In genomic region chr6:36957773-36958271, GRCh38 we compare ENCODE assay signal across 20 cellular contexts. TPM values are rescaled to one million over a fixed set of nuclear protein-coding genes. Genes with fewer than 3 reads are reported as not detected.
"Had no signal": no experiment of that assay in that cellular context is flagged by ENCODE, and none has a peak within 500 bp of the region (broad histone marks: within the 10 kb centered on the region; RNA-seq: fewer than 3 reads in every experiment).

No MANE protein-coding gene starts in this region.

- H3K4me1 ChIP-seq: uterus had no signal

- H3K27me3 ChIP-seq: esophagus squamous epithelium, tibial artery, uterus had no signal

- H3K27ac Mint-ChIP-seq: activated T-helper 2 cell treated with anti-CD3 and anti-CD28 coated beads, Interferon-gamma antibody, Interleukin-2, Interleukin-4, amounts not matched to agents 10 μg/mL and 5 μg/mL and 100 μg/mL, durations not matched to agents 14 hours and 24 hours and 36 hours; brain had no signal

- DNase-seq: activated CD4-positive, alpha-beta T cell treated with anti-CD3 and anti-CD28 coated beads, Interleukin-2, amount 50 U/mL, for 1 hour; activated CD4-positive, CD25-positive, alpha-beta regulatory T cell; amygdala; effector CD8-positive, alpha-beta T cell; esophagus squamous epithelium; foreskin fibroblast; glutamatergic neuron; lower lobe of right lung; midbrain; stimulated activated CD4-positive, alpha-beta T cell treated with anti-CD3 and anti-CD28 coated beads, Interleukin-12 subunit alpha, Interleukin-12 subunit beta, amount 100 ng/mL, for 4 hours; stimulated activated CD4-positive, alpha-beta T cell treated with anti-CD3 and anti-CD28 coated beads, Interleukin-2, amount 100 ng/mL, for 24 hours; uterus had no signal

- ATAC-seq: activated naive CD4-positive, alpha-beta T cell treated with anti-CD3 and anti-CD28 coated beads, Interleukin-2, amount 50 U/mL, for 72 hours; lower lobe of right lung had no signal

- H3K9me3 ChIP-seq: esophagus squamous epithelium, lower lobe of right lung, tibial artery, uterus had no signal

- H3K4me3 ChIP-seq: esophagus squamous epithelium, lower lobe of right lung, tibial artery, uterus had no signal

- H3K36me3 Mint-ChIP-seq: activated naive CD4-positive, alpha-beta T cell treated with anti-CD3 and anti-CD28 coated beads, Interleukin-2, amount 50 U/mL, for 72 hours; brain had no signal

- H3K36me3 ChIP-seq: esophagus squamous epithelium, lower lobe of right lung, tibial artery, uterus had no signal

- H3K4me3 Mint-ChIP-seq: brain had no signal

- H3K27ac ChIP-seq: esophagus squamous epithelium, lower lobe of right lung, tibial artery, uterus had no signal

RNA-seq across cellular contexts. Expression of gene PI16, which starts 3.3 kb away (rescaled TPM):
- total RNA-seq: activated T-helper 2 cell treated with anti-CD3 and anti-CD28 coated beads, Interferon-gamma antibody, Interleukin-2, Interleukin-4, amounts not matched to agents 10 μg/mL and 5 μg/mL and 100 μg/mL, durations not matched to agents 14 hours and 24 hours and 36 hours; endothelial cell of umbilical vein; myocyte had no signal
- polyA plus RNA-seq: neural cell had no signal

RNA-seq across cellular contexts. Expression of gene FGD2, which starts 47.6 kb away (rescaled TPM):
- total RNA-seq: endothelial cell of umbilical vein, myocyte, pulmonary artery endothelial cell had no signal
- polyA plus RNA-seq: endothelial cell of umbilical vein, neural cell had no signal
